ENCODE assay signal across 1 cellular context in genomic region chr11:6531267-6531752, GRCh38.
TF ChIP-seq lines count a peak whose summit lies in the region.

No MANE protein-coding gene starts in this region.

TF ChIP-seq in K562, 482 proteins besides CTCF, POLR2A, EP300 and RAD21 (continued from another document and continues in another):
- TF ChIP-seq MBD2 (IDR thresholded peaks at IDR 0.05; ENCODE audit: borderline replicate concordance, low read depth) (no peak), CREB1 (IDR thresholded peaks at IDR 0.05) (no peak), CREB1 (CRISPR knock-in tag; IDR thresholded peaks at IDR 0.05) (no peak), NCOA1 (IDR thresholded peaks at IDR 0.05; ENCODE audit: low read depth) (no peak), ZNF445 (CRISPR knock-in tag; IDR thresholded peaks at IDR 0.05; ENCODE audit: low read depth) (no peak), ZNF277 (CRISPR knock-in tag; IDR thresholded peaks at IDR 0.05; ENCODE audit: borderline replicate concordance) (no peak), DNMT1 (IDR thresholded peaks at IDR 0.05) (no peak), NUFIP1 (IDR thresholded peaks at IDR 0.05; ENCODE audit: partially characterized antibody) (no peak), IRF1 (CRISPR knock-in tag; IDR thresholded peaks at IDR 0.05; ENCODE audit: borderline replicate concordance) (no peak), MCM5 (IDR thresholded peaks at IDR 0.05; ENCODE audit: low read depth) (no peak), HIVEP1 (CRISPR knock-in tag; IDR thresholded peaks at IDR 0.05) (no peak), NFIC (IDR thresholded peaks at IDR 0.05) (peak; percentile 29; the same call in 1 of the 2 replicates), CHD1 (IDR thresholded peaks at IDR 0.05; ENCODE audit: low read length) (no peak), ARID1B (IDR thresholded peaks at IDR 0.05) (peak; percentile 10; the same call in 1 of the 2 replicates), ZNF224 (CRISPR knock-in tag; IDR thresholded peaks at IDR 0.05) (no peak), ZSCAN29 (IDR thresholded peaks at IDR 0.05) (no peak), FOXJ2 (tag; IDR thresholded peaks at IDR 0.05) (peak; percentile 82; the same call in 1 of the 2 replicates), NCOA6 (IDR thresholded peaks at IDR 0.05) (no peak), THRAP3 (IDR thresholded peaks at IDR 0.05; ENCODE audit: borderline replicate concordance) (0 out of 2 replicates have a peak, but pooled peaks have one; percentile 50), SMARCE1 (IDR thresholded peaks at IDR 0.05) (no peak), ARHGAP35 (IDR thresholded peaks at IDR 0.05; ENCODE audit: partially characterized antibody) (no peak), MTA3 (IDR thresholded peaks at IDR 0.05; ENCODE audit: borderline replicate concordance) (0 out of 2 replicates have a peak, but pooled peaks have one; percentile 61), SMARCA4 (IDR thresholded peaks at IDR 0.05) (no peak), RBFOX2 (IDR thresholded peaks at IDR 0.05; ENCODE audit: low read depth, low read length) (no peak), ETV5 (CRISPR knock-in tag; IDR thresholded peaks at IDR 0.05; ENCODE audit: low read depth) (no peak), ZBTB2 (IDR thresholded peaks at IDR 0.05) (no peak), ASH1L (IDR thresholded peaks at IDR 0.05; ENCODE audit: borderline replicate concordance, low read depth, partially characterized antibody) (no peak), NELFE (IDR thresholded peaks at IDR 0.05; ENCODE audit: insufficient read depth, insufficient read length) (no peak), PRPF4 (IDR thresholded peaks at IDR 0.05; ENCODE audit: insufficient read depth, low read depth, low read length, poor library complexity, severe bottlenecking) (no peak), GATA2 (CRISPR knock-in tag; IDR thresholded peaks at IDR 0.05) (no peak), TCF7 (IDR thresholded peaks at IDR 0.05; ENCODE audit: borderline replicate concordance) (no peak), FOXJ3 (CRISPR knock-in tag; IDR thresholded peaks at IDR 0.05) (no peak), PPARD (CRISPR knock-in tag; IDR thresholded peaks at IDR 0.05) (no peak), CEBPB (tag; IDR thresholded peaks at IDR 0.05) (no peak), FOXO4 (CRISPR knock-in tag; IDR thresholded peaks at IDR 0.05) (no peak), RAD51 (IDR thresholded peaks at IDR 0.05; ENCODE audit: borderline replicate concordance, low read depth) (no peak), ZFX (CRISPR knock-in tag; IDR thresholded peaks at IDR 0.05) (no peak), ZFP36 (IDR thresholded peaks at IDR 0.05; ENCODE audit: low read depth, low read length, partially characterized antibody) (no peak), WHSC1 (IDR thresholded peaks at IDR 0.05; ENCODE audit: low read length) (no peak), ZC3H11A (IDR thresholded peaks at IDR 0.05; ENCODE audit: low read depth, low read length) (no peak), HLTF (IDR thresholded peaks at IDR 0.05) (no peak), SMARCC2 (IDR thresholded peaks at IDR 0.05; ENCODE audit: low read depth) (no peak), ZNF561 (CRISPR knock-in tag; conservative IDR thresholded peaks at IDR 0.05) (no peak), STAG1 (CRISPR knock-in tag; IDR thresholded peaks at IDR 0.05; ENCODE audit: borderline replicate concordance) (no peak; the same call in 1 of the 2 replicates), KDM4B (IDR thresholded peaks at IDR 0.05; ENCODE audit: borderline replicate concordance in 2 of 2, low read depth in 1 of 2) (no peak), SRF (CRISPR knock-in tag; IDR thresholded peaks at IDR 0.05) (no peak), ZNF436 (CRISPR knock-in tag; IDR thresholded peaks at IDR 0.05) (no peak), SP1 (CRISPR knock-in tag; IDR thresholded peaks at IDR 0.05) (no peak), MTA2 (IDR thresholded peaks at IDR 0.05; ENCODE audit: low read depth) (no peak), CBX1 (IDR thresholded peaks at IDR 0.05; ENCODE audit: low read depth) (no peak), ZNF589 (CRISPR knock-in tag; IDR thresholded peaks at IDR 0.05; ENCODE audit: low read depth) (no peak), KHSRP (IDR thresholded peaks at IDR 0.05) (no peak)
- TF ChIP-seq, protein P1, sequence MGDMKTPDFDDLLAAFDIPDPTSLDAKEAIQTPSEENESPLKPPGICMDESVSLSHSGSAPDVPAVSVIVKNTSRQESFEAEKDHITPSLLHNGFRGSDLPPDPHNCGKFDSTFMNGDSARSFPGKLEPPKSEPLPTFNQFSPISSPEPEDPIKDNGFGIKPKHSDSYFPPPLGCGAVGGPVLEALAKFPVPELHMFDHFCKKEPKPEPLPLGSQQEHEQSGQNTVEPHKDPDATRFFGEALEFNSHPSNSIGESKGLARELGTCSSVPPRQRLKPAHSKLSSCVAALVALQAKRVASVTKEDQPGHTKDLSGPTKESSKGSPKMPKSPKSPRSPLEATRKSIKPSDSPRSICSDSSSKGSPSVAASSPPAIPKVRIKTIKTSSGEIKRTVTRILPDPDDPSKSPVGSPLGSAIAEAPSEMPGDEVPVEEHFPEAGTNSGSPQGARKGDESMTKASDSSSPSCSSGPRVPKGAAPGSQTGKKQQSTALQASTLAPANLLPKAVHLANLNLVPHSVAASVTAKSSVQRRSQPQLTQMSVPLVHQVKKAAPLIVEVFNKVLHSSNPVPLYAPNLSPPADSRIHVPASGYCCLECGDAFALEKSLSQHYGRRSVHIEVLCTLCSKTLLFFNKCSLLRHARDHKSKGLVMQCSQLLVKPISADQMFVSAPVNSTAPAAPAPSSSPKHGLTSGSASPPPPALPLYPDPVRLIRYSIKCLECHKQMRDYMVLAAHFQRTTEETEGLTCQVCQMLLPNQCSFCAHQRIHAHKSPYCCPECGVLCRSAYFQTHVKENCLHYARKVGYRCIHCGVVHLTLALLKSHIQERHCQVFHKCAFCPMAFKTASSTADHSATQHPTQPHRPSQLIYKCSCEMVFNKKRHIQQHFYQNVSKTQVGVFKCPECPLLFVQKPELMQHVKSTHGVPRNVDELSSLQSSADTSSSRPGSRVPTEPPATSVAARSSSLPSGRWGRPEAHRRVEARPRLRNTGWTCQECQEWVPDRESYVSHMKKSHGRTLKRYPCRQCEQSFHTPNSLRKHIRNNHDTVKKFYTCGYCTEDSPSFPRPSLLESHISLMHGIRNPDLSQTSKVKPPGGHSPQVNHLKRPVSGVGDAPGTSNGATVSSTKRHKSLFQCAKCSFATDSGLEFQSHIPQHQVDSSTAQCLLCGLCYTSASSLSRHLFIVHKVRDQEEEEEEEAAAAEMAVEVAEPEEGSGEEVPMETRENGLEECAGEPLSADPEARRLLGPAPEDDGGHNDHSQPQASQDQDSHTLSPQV (IDR thresholded peaks at IDR 0.05) = no peak
- TF ChIP-seq, protein P2, sequence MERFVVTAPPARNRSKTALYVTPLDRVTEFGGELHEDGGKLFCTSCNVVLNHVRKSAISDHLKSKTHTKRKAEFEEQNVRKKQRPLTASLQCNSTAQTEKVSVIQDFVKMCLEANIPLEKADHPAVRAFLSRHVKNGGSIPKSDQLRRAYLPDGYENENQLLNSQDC (CRISPR knock-in tag; IDR thresholded peaks at IDR 0.05) = no peak
- TF ChIP-seq, protein P3, sequence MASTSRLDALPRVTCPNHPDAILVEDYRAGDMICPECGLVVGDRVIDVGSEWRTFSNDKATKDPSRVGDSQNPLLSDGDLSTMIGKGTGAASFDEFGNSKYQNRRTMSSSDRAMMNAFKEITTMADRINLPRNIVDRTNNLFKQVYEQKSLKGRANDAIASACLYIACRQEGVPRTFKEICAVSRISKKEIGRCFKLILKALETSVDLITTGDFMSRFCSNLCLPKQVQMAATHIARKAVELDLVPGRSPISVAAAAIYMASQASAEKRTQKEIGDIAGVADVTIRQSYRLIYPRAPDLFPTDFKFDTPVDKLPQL (IDR thresholded peaks at IDR 0.05; ENCODE audit: extremely low read depth, insufficient read length) = no peak
- TF ChIP-seq, protein P4, sequence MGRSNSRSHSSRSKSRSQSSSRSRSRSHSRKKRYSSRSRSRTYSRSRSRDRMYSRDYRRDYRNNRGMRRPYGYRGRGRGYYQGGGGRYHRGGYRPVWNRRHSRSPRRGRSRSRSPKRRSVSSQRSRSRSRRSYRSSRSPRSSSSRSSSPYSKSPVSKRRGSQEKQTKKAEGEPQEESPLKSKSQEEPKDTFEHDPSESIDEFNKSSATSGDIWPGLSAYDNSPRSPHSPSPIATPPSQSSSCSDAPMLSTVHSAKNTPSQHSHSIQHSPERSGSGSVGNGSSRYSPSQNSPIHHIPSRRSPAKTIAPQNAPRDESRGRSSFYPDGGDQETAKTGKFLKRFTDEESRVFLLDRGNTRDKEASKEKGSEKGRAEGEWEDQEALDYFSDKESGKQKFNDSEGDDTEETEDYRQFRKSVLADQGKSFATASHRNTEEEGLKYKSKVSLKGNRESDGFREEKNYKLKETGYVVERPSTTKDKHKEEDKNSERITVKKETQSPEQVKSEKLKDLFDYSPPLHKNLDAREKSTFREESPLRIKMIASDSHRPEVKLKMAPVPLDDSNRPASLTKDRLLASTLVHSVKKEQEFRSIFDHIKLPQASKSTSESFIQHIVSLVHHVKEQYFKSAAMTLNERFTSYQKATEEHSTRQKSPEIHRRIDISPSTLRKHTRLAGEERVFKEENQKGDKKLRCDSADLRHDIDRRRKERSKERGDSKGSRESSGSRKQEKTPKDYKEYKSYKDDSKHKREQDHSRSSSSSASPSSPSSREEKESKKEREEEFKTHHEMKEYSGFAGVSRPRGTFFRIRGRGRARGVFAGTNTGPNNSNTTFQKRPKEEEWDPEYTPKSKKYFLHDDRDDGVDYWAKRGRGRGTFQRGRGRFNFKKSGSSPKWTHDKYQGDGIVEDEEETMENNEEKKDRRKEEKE (IDR thresholded peaks at IDR 0.05; ENCODE audit: borderline replicate concordance in 1 of 2, control insufficient read depth in 1 of 2, low read depth in 2 of 2, low read length in 1 of 2) = no peak
- TF ChIP-seq, protein P5, sequence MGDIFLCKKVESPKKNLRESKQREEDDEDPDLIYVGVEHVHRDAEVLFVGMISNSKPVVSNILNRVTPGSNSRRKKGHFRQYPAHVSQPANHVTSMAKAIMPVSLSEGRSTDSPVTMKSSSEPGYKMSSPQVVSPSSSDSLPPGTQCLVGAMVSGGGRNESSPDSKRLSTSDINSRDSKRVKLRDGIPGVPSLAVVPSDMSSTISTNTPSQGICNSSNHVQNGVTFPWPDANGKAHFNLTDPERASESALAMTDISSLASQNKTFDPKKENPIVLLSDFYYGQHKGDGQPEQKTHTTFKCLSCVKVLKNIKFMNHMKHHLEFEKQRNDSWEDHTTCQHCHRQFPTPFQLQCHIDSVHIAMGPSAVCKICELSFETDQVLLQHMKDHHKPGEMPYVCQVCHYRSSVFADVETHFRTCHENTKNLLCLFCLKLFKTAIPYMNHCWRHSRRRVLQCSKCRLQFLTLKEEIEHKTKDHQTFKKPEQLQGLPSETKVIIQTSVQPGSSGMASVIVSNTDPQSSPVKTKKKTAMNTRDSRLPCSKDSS (IDR thresholded peaks at IDR 0.05; ENCODE audit: low read depth, partially characterized antibody) = no peak
- TF ChIP-seq, protein P6, sequence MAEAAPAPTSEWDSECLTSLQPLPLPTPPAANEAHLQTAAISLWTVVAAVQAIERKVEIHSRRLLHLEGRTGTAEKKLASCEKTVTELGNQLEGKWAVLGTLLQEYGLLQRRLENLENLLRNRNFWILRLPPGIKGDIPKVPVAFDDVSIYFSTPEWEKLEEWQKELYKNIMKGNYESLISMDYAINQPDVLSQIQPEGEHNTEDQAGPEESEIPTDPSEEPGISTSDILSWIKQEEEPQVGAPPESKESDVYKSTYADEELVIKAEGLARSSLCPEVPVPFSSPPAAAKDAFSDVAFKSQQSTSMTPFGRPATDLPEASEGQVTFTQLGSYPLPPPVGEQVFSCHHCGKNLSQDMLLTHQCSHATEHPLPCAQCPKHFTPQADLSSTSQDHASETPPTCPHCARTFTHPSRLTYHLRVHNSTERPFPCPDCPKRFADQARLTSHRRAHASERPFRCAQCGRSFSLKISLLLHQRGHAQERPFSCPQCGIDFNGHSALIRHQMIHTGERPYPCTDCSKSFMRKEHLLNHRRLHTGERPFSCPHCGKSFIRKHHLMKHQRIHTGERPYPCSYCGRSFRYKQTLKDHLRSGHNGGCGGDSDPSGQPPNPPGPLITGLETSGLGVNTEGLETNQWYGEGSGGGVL (CRISPR knock-in tag; IDR thresholded peaks at IDR 0.05) = no peak
